25 cellular contexts compared by ENCODE assay signal in the genomic region with DNA sequence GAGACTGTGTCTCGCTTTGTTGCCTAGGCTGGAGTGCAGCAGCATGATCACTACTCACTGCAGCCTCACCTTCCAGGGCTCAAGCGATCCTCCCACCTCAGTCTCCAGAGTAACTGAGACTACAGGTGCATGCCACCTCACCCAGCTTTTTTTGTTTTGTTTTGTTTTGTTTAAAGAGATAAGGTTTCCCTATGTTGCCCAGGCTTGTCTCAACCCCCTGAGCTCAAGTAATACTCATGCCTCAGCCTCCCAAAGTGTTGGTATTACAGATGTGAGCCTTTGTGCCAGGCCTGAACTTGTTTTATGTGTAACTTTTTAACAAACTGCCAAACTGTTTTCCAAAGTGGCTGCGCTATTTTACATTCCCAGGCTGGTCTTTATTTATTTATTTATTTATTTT. TPM values are rescaled to one million over a fixed set of nuclear protein-coding genes. Genes with fewer than 3 reads are reported as not detected.
"Had no signal": no experiment of that assay in that cellular context is flagged by ENCODE, and none has a peak within 500 bp of the region (broad histone marks: within the 10 kb centered on the region; RNA-seq: fewer than 3 reads in every experiment).

No MANE protein-coding gene starts in this region.

- H3K9me3 ChIP-seq: ascending aorta, MG63, Peyer's patch had no signal

- H3K36me3 ChIP-seq: ascending aorta, MG63, Peyer's patch had no signal

- H3K4me3 Mint-ChIP-seq: activated CD4-positive, alpha-beta T cell treated with anti-CD3 and anti-CD28 coated beads for 36 hours; activated CD4-positive, alpha-beta T cell treated with anti-CD3 and anti-CD28 coated beads, Interleukin-2, amount 10 ng/mL, durations not matched to agents 7 days and 5 days; activated CD8-positive, alpha-beta T cell treated with anti-CD3 and anti-CD28 coated beads, Interleukin-2, amount 10 ng/mL, durations not matched to agents 7 days and 5 days; activated naive CD4-positive, alpha-beta T cell treated with anti-CD3 and anti-CD28 coated beads, Interleukin-2, amount 50 U/mL, for 24 hours; activated naive CD8-positive, alpha-beta T cell treated with anti-CD3 and anti-CD28 coated beads, Interleukin-2, amount 10 ng/mL, durations not matched to agents 7 days and 5 days; activated T-cell treated with anti-CD3 and anti-CD28 coated beads, Interleukin-2, amount 50 U/mL, for 24 hours; T-helper 1 cell treated with Interleukin-12 subunit alpha and Interleukin-12 subunit beta and Interleukin-4 antibody, amounts not matched to agents 30 μg/mL and 1 μg/mL, for 36 hours; T-helper 2 cell treated with Interferon-gamma antibody and Interleukin-4, amounts not matched to agents 5 μg/mL and 100 μg/mL, for 36 hours had no signal

- H3K27ac Mint-ChIP-seq: activated CD4-positive, alpha-beta T cell treated with anti-CD3 and anti-CD28 coated beads for 36 hours; activated CD4-positive, alpha-beta T cell treated with anti-CD3 and anti-CD28 coated beads, Interleukin-2, amount 10 ng/mL, durations not matched to agents 7 days and 5 days; activated CD8-positive, alpha-beta T cell treated with anti-CD3 and anti-CD28 coated beads, Interleukin-2, amount 10 ng/mL, durations not matched to agents 7 days and 5 days; activated naive CD4-positive, alpha-beta T cell treated with anti-CD3 and anti-CD28 coated beads, Interleukin-2, amount 50 U/mL, for 24 hours; activated naive CD8-positive, alpha-beta T cell treated with anti-CD3 and anti-CD28 coated beads, Interleukin-2, amount 10 ng/mL, durations not matched to agents 7 days and 5 days; activated T-cell treated with anti-CD3 and anti-CD28 coated beads, Interleukin-2, amount 50 U/mL, for 24 hours; activated T-helper 2 cell treated with anti-CD3 and anti-CD28 coated beads, Interferon-gamma antibody, Interleukin-2, Interleukin-4, amounts not matched to agents 10 μg/mL and 5 μg/mL and 100 μg/mL, durations not matched to agents 14 hours and 24 hours and 36 hours; T-helper 1 cell treated with Interleukin-12 subunit alpha and Interleukin-12 subunit beta and Interleukin-4 antibody, amounts not matched to agents 30 μg/mL and 1 μg/mL, for 36 hours; T-helper 2 cell treated with Interferon-gamma antibody and Interleukin-4, amounts not matched to agents 5 μg/mL and 100 μg/mL, for 36 hours had no signal

- H3K36me3 Mint-ChIP-seq: activated naive CD4-positive, alpha-beta T cell treated with anti-CD3 and anti-CD28 coated beads, Interleukin-2, amount 50 U/mL, for 24 hours; activated naive CD8-positive, alpha-beta T cell treated with anti-CD3 and anti-CD28 coated beads, Interleukin-2, amount 10 ng/mL, durations not matched to agents 7 days and 5 days had no signal

- H3K27ac ChIP-seq: ascending aorta, Peyer's patch had no signal

- H3K27me3 Mint-ChIP-seq: activated CD4-positive, alpha-beta T cell treated with anti-CD3 and anti-CD28 coated beads, Interleukin-2, amount 10 ng/mL, durations not matched to agents 7 days and 5 days had no signal

- H3K27me3 ChIP-seq: ascending aorta, Peyer's patch had no signal

- H3K4me3 ChIP-seq: ascending aorta, MG63, Peyer's patch had no signal

- H3K4me1 Mint-ChIP-seq: activated CD4-positive, alpha-beta T cell treated with anti-CD3 and anti-CD28 coated beads for 36 hours; activated CD4-positive, alpha-beta T cell treated with anti-CD3 and anti-CD28 coated beads, Interleukin-2, amount 10 ng/mL, durations not matched to agents 7 days and 5 days; activated naive CD4-positive, alpha-beta T cell treated with anti-CD3 and anti-CD28 coated beads, Interleukin-2, amount 50 U/mL, for 24 hours; activated naive CD8-positive, alpha-beta T cell treated with anti-CD3 and anti-CD28 coated beads, Interleukin-2, amount 10 ng/mL, durations not matched to agents 7 days and 5 days had no signal

- H3K4me1 ChIP-seq: ascending aorta, Peyer's patch had no signal

- DNase-seq: activated CD4-positive, alpha-beta T cell treated with anti-CD3 and anti-CD28 coated beads for 36 hours; activated CD4-positive, alpha-beta T cell treated with anti-CD3 and anti-CD28 coated beads, Interleukin-2, amount 10 ng/mL, durations not matched to agents 7 days and 5 days; activated CD4-positive, alpha-beta T cell treated with anti-CD3 and anti-CD28 coated beads, Interleukin-2, amount 50 U/mL, for 48 hours; activated CD8-positive, alpha-beta T cell treated with anti-CD3 and anti-CD28 coated beads, Interleukin-2, amount 10 ng/mL, durations not matched to agents 7 days and 5 days; activated gamma-delta T cell; activated naive CD4-positive, alpha-beta T cell treated with Interleukin-2 at 50 U/mL for 16 hours; activated naive CD8-positive, alpha-beta T cell treated with anti-CD3 and anti-CD28 coated beads, Interleukin-2, amount 10 ng/mL, durations not matched to agents 7 days and 5 days; activated T-cell treated with anti-CD3 and anti-CD28 coated beads, Interleukin-2, amount 50 U/mL, for 24 hours; amygdala; MG63; NCI-H1105; NCI-H1417 treated with DMSO at 0.1 percent for 48 hours; NCI-H187 treated with DMSO at 0.1 percent for 48 hours; NCI-H2081; NCI-H2171; NCI-H446 treated with DMSO at 0.1 percent for 48 hours; NCI-H524 treated with DMSO at 0.1 percent for 48 hours; PC-3; Peyer's patch; Right ventricle myocardium superior had no signal

- H3K9me3 Mint-ChIP-seq: activated CD4-positive, alpha-beta T cell treated with anti-CD3 and anti-CD28 coated beads, Interleukin-2, amount 10 ng/mL, durations not matched to agents 7 days and 5 days; activated naive CD4-positive, alpha-beta T cell treated with anti-CD3 and anti-CD28 coated beads, Interleukin-2, amount 50 U/mL, for 24 hours; activated naive CD8-positive, alpha-beta T cell treated with anti-CD3 and anti-CD28 coated beads, Interleukin-2, amount 10 ng/mL, durations not matched to agents 7 days and 5 days; activated T-cell treated with anti-CD3 and anti-CD28 coated beads, Interleukin-2, amount 50 U/mL, for 24 hours; activated T-helper 2 cell treated with anti-CD3 and anti-CD28 coated beads, Interferon-gamma antibody, Interleukin-2, Interleukin-4, amounts not matched to agents 10 μg/mL and 5 μg/mL and 100 μg/mL, durations not matched to agents 14 hours and 24 hours and 36 hours; T-helper 1 cell treated with Interleukin-12 subunit alpha and Interleukin-12 subunit beta and Interleukin-4 antibody, amounts not matched to agents 30 μg/mL and 1 μg/mL, for 36 hours; T-helper 2 cell treated with Interferon-gamma antibody and Interleukin-4, amounts not matched to agents 5 μg/mL and 100 μg/mL, for 36 hours had no signal

- ATAC-seq: activated CD4-positive, alpha-beta T cell treated with anti-CD3 and anti-CD28 coated beads for 36 hours; activated CD8-positive, alpha-beta T cell treated with anti-CD3 and anti-CD28 coated beads, Interleukin-2, amount 10 ng/mL, durations not matched to agents 7 days and 5 days; PC-3 had no signal

RNA-seq across cellular contexts. Expression of a gene that starts 41.8 kb away (rescaled TPM):
- total RNA-seq: ascending aorta, PC-3 had no signal
